21 cellular contexts compared by ENCODE assay signal in genomic region chr14:71365305-71365865, GRCh38. TPM values are rescaled to one million over a fixed set of nuclear protein-coding genes. Genes with fewer than 3 reads are reported as not detected.
DNase-seq lines count a peak whose midpoint lies in the region; ATAC-seq and TF ChIP-seq lines count a peak whose summit lies in the region.
"Had no signal": no experiment of that assay in that cellular context is flagged by ENCODE, and none has a peak within 500 bp of the region (broad histone marks: within the 10 kb centered on the region; RNA-seq: fewer than 3 reads in every experiment).

No MANE protein-coding gene starts in this region.

- H3K27me3 ChIP-seq in tibial nerve (no peaks in the 10 kb centered on the region), psoas muscle (ENCODE audit: insufficient read depth in 3 of 3, low read length in 2 of 3) (no peaks in the 10 kb centered on the region)
- H3K27me3 ChIP-seq: hepatocyte, ovary, stomach had no signal

- H3K4me1 ChIP-seq in tibial nerve = peaks cover 0 to 43% (median 15%) of the 10 kb centered on the region in 4 donors
- no peaks in the 10 kb centered on the region for H3K4me1 ChIP-seq in psoas muscle

- no peak overlapping the region for H3K4me3 ChIP-seq in tibial nerve
- no peak overlapping the region for H3K4me3 ChIP-seq in psoas muscle
- H3K4me3 ChIP-seq: hepatocyte, lower lobe of right lung, ovary, stomach had no signal

- DNase-seq in activated naive CD8-positive, alpha-beta T cell treated with anti-CD3 and anti-CD28 coated beads, Interleukin-2, amount 50 U/mL, for 24 hours = no peak
- DNase-seq in activated naive CD8-positive, alpha-beta T cell treated with anti-CD3 and anti-CD28 coated beads for 36 hours = no peak
- DNase-seq in astrocyte of the hippocampus (ENCODE audit: low read depth, low spot score) (peak; percentile 29), memory B cell (ENCODE audit: low spot score in 2 of 2) (no peak), tibial nerve (ENCODE audit: low spot score in 2 of 2) (no peak), psoas muscle (no peak), type B pancreatic cell (ENCODE audit: extremely low spot score, unreplicated experiment) (no peak)
- DNase-seq: activated CD4-positive, alpha-beta T cell treated with anti-CD3 and anti-CD28 coated beads for 48 hours; activated CD8-positive, alpha-beta memory T cell treated with anti-CD3 and anti-CD28 coated beads, Interleukin-2, amount 10 ng/mL, durations not matched to agents 7 days and 5 days; CD4-positive, CD25-positive, alpha-beta regulatory T cell; central memory CD4-positive, alpha-beta T cell; lower lobe of right lung; NCI-H1048; NCI-H2029 treated with DMSO at 0.1 percent for 48 hours; NCI-H446 treated with DMSO at 0.1 percent for 48 hours; stimulated activated CD4-positive, alpha-beta T cell treated with anti-CD3 and anti-CD28 coated beads, Interleukin-2, amount 100 ng/mL, for 24 hours; stomach had no signal

- H3K27ac Mint-ChIP-seq in activated naive CD8-positive, alpha-beta T cell treated with anti-CD3 and anti-CD28 coated beads, Interleukin-2, amount 50 U/mL, for 24 hours = peak overlapping the region; percentile 34
- H3K27ac Mint-ChIP-seq in activated naive CD8-positive, alpha-beta T cell treated with anti-CD3 and anti-CD28 coated beads for 36 hours = no peak overlapping the region
- H3K27ac Mint-ChIP-seq in memory B cell = peak overlapping the region; percentile 92
- no peak overlapping the region for H3K27ac Mint-ChIP-seq in type B pancreatic cell
- H3K27ac Mint-ChIP-seq: activated CD8-positive, alpha-beta memory T cell treated with anti-CD3 and anti-CD28 coated beads, Interleukin-2, amount 10 ng/mL, durations not matched to agents 7 days and 5 days; activated T-helper 17 cell treated with anti-CD3 and anti-CD28 coated beads, Interleukin-2, amount 50 U/mL, for 72 hours had no signal

- H3K9me3 ChIP-seq in tibial nerve = no peaks in the 10 kb centered on the region
- no peaks in the 10 kb centered on the region for H3K9me3 ChIP-seq in psoas muscle
- H3K9me3 ChIP-seq: lower lobe of right lung, ovary, stomach had no signal

- peak; percentile 54 for ATAC-seq in activated naive CD8-positive, alpha-beta T cell treated with anti-CD3 and anti-CD28 coated beads, Interleukin-2, amount 50 U/mL, for 24 hours
- no peak for ATAC-seq in memory B cell (ENCODE audit: low read depth)
- ATAC-seq in HG02981 (IDR thresholded peaks at IDR 0.05; ENCODE audit: unreplicated experiment) = no peak
- ATAC-seq in psoas muscle = no peak
- ATAC-seq: activated CD8-positive, alpha-beta memory T cell treated with anti-CD3 and anti-CD28 coated beads, Interleukin-2, amount 10 ng/mL, durations not matched to agents 7 days and 5 days; activated T-helper 17 cell treated with anti-CD3 and anti-CD28 coated beads, Interleukin-2, amount 50 U/mL, for 72 hours; lower lobe of right lung had no signal

- H3K36me3 ChIP-seq in tibial nerve = no peaks in the 10 kb centered on the region
- no peaks in the 10 kb centered on the region for H3K36me3 ChIP-seq in psoas muscle (ENCODE audit: insufficient read depth in 1 of 2, low read depth in 1 of 2)
- H3K36me3 ChIP-seq: lower lobe of right lung, ovary, stomach had no signal

- WGBS in tibial nerve, 2 donors = 67 to 75% methylated on average over 5 of the region's 5 CpGs
- 84 to 90% (median 89%) methylated on average over 5 of the region's 5 CpGs for WGBS in psoas muscle, 3 donors

- H3K27me3 Mint-ChIP-seq in activated naive CD8-positive, alpha-beta T cell treated with anti-CD3 and anti-CD28 coated beads, Interleukin-2, amount 50 U/mL, for 24 hours = no peaks in the 10 kb centered on the region
- H3K27me3 Mint-ChIP-seq in activated naive CD8-positive, alpha-beta T cell treated with anti-CD3 and anti-CD28 coated beads for 36 hours = no peaks in the 10 kb centered on the region
- no peaks in the 10 kb centered on the region for H3K27me3 Mint-ChIP-seq in memory B cell
- H3K27me3 Mint-ChIP-seq in type B pancreatic cell = no peaks in the 10 kb centered on the region
- H3K27me3 Mint-ChIP-seq: activated CD8-positive, alpha-beta memory T cell treated with anti-CD3 and anti-CD28 coated beads, Interleukin-2, amount 10 ng/mL, durations not matched to agents 7 days and 5 days; activated T-helper 17 cell treated with anti-CD3 and anti-CD28 coated beads, Interleukin-2, amount 50 U/mL, for 72 hours; CD4-positive, CD25-positive, alpha-beta regulatory T cell had no signal

- H3K27ac ChIP-seq in tibial nerve = peak overlapping the region in 3 of 4 donors; percentile 36 to 80 (median 75)
- no peak overlapping the region for H3K27ac ChIP-seq in psoas muscle
- H3K27ac ChIP-seq: ovary had no signal

- TF ChIP-seq EP300 in tibial nerve (IDR thresholded peaks at IDR 0.05) = no peak

- H3K36me3 Mint-ChIP-seq in activated naive CD8-positive, alpha-beta T cell treated with anti-CD3 and anti-CD28 coated beads, Interleukin-2, amount 50 U/mL, for 24 hours (ENCODE audit: low read depth) = peaks cover 11% of the 10 kb centered on the region
- H3K36me3 Mint-ChIP-seq in activated naive CD8-positive, alpha-beta T cell treated with anti-CD3 and anti-CD28 coated beads for 36 hours = peaks cover 16% of the 10 kb centered on the region
- no peaks in the 10 kb centered on the region for H3K36me3 Mint-ChIP-seq in memory B cell
- H3K36me3 Mint-ChIP-seq in type B pancreatic cell = peaks cover 5% of the 10 kb centered on the region
- H3K36me3 Mint-ChIP-seq: CD4-positive, CD25-positive, alpha-beta regulatory T cell had no signal

- TF ChIP-seq POLR2A in tibial nerve (IDR thresholded peaks at IDR 0.05) = no peak

- H3K9me3 Mint-ChIP-seq in activated naive CD8-positive, alpha-beta T cell treated with anti-CD3 and anti-CD28 coated beads, Interleukin-2, amount 50 U/mL, for 24 hours = peaks cover 6% of the 10 kb centered on the region
- peaks cover 6% of the 10 kb centered on the region for H3K9me3 Mint-ChIP-seq in activated naive CD8-positive, alpha-beta T cell treated with anti-CD3 and anti-CD28 coated beads for 36 hours
- H3K9me3 Mint-ChIP-seq in memory B cell (no peaks in the 10 kb centered on the region), type B pancreatic cell (no peaks in the 10 kb centered on the region)
- H3K9me3 Mint-ChIP-seq: activated T-helper 17 cell treated with anti-CD3 and anti-CD28 coated beads, Interleukin-2, amount 50 U/mL, for 72 hours had no signal

- peaks cover 47% of the 10 kb centered on the region for H3K4me1 Mint-ChIP-seq in activated naive CD8-positive, alpha-beta T cell treated with anti-CD3 and anti-CD28 coated beads, Interleukin-2, amount 50 U/mL, for 24 hours
- H3K4me1 Mint-ChIP-seq in activated naive CD8-positive, alpha-beta T cell treated with anti-CD3 and anti-CD28 coated beads for 36 hours = peaks cover 38% of the 10 kb centered on the region
- peaks cover 29% of the 10 kb centered on the region for H3K4me1 Mint-ChIP-seq in memory B cell
- peaks cover 32% of the 10 kb centered on the region for H3K4me1 Mint-ChIP-seq in type B pancreatic cell (ENCODE audit: unreplicated experiment)

- TF ChIP-seq CTCF in tibial nerve (IDR thresholded peaks at IDR 0.05) (no peak), psoas muscle (IDR thresholded peaks at IDR 0.05) (no peak), type B pancreatic cell (conservative IDR thresholded peaks at IDR 0.05) (no peak)

- intact Hi-C loops in psoas muscle (cut with DNase I) = no loop called here

- H3K4me3 Mint-ChIP-seq in activated naive CD8-positive, alpha-beta T cell treated with anti-CD3 and anti-CD28 coated beads, Interleukin-2, amount 50 U/mL, for 24 hours = no peak overlapping the region
- H3K4me3 Mint-ChIP-seq in activated naive CD8-positive, alpha-beta T cell treated with anti-CD3 and anti-CD28 coated beads for 36 hours = no peak overlapping the region
- H3K4me3 Mint-ChIP-seq in memory B cell (no peak overlapping the region), type B pancreatic cell (no peak overlapping the region)
- H3K4me3 Mint-ChIP-seq: activated CD8-positive, alpha-beta memory T cell treated with anti-CD3 and anti-CD28 coated beads, Interleukin-2, amount 10 ng/mL, durations not matched to agents 7 days and 5 days; activated T-helper 17 cell treated with anti-CD3 and anti-CD28 coated beads, Interleukin-2, amount 50 U/mL, for 72 hours; CD4-positive, CD25-positive, alpha-beta regulatory T cell had no signal

RNA-seq across cellular contexts. Expression of gene SIPA1L1, which starts 45.1 kb away (rescaled TPM):
- total RNA-seq in activated naive CD8-positive, alpha-beta T cell treated with anti-CD3 and anti-CD28 coated beads for 36 hours = 10 to 100 TPM; 39.9 to 42.9 TPM
- total RNA-seq in tibial nerve = 10 to 100 TPM; 46.1 to 50.3 (median 49.5) TPM
- total RNA-seq in psoas muscle = 1 to 10 TPM; 3.1 to 3.9 (median 3.5) TPM
- 1 to 10 TPM in 2 of 3 donors, under 1 TPM in 1; 0.87 to 1.8 (median 1.5) TPM for polyA plus RNA-seq in psoas muscle
- total RNA-seq in type B pancreatic cell (ENCODE audit: low replicate concordance) = 44.2 and 46.2 TPM in 2 replicates

Comparison
In these comparisons a context has a peak if more than half of its experiments do, and no peak if none do; other contexts are left out.
1. H3K27ac Mint-ChIP-seq: peak in activated naive CD8-positive, alpha-beta T cell treated with anti-CD3 and anti-CD28 coated beads, Interleukin-2, amount 50 U/mL, for 24 hours (single experiment) and memory B cell (single experiment); none in activated naive CD8-positive, alpha-beta T cell treated with anti-CD3 and anti-CD28 coated beads for 36 hours (single experiment) and type B pancreatic cell (single experiment).